In the genomic region with DNA sequence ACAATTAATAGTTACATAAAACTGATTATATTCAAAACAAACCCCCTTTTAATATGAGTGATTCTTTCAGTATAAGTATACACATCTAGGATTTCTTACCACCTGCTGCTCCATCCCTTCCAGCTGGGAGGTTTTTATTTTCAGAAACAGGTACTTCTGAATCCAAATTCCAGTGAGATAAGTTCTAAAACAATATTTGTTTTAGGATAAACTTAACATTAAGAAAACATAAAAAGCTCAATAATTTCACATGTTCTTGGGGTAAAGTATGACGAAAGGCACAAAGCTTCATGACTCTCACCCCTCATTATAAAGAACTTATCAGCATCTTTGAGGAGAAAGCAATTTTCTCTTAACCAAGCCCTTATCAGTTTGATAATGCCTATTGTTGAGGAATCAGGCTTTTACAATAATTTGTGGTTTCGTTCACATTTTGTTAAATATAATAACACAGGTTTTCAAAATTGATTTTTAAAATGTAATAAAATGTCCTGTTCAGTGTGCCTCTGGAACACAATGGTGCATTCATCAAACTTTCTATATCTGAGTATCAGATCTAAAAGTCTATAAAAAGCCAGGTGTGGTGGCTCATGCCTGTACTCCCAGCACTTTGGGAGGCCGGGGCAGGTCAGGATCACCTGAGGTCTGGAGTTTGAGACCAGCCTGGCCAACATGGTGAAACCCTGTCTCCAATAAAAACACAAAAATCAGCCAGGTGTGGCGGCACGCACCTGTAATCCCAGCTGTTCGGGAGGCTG, we compare ENCODE assay signal across 1 cellular context.
TF ChIP-seq lines count a peak whose summit lies in the region.

No MANE protein-coding gene starts in this region.

TF ChIP-seq in HEK293, 187 proteins besides CTCF, POLR2A, EP300 and RAD21 (continued from another document and continues in another):
- TF ChIP-seq, protein P1, sequence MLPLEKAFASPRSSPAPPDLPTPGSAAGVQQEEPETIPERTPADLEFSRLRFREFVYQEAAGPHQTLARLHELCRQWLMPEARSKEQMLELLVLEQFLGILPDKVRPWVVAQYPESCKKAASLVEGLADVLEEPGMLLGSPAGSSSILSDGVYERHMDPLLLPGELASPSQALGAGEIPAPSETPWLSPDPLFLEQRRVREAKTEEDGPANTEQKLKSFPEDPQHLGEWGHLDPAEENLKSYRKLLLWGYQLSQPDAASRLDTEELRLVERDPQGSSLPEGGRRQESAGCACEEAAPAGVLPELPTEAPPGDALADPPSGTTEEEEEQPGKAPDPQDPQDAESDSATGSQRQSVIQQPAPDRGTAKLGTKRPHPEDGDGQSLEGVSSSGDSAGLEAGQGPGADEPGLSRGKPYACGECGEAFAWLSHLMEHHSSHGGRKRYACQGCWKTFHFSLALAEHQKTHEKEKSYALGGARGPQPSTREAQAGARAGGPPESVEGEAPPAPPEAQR (tag by site-specific recombination; IDR thresholded peaks at IDR 0.05): no peak
- TF ChIP-seq KLF10 (tag by site-specific recombination; IDR thresholded peaks at IDR 0.05) (0 out of 2 replicates have a peak, but pooled peaks have one; percentile 13), SETDB1 (IDR thresholded peaks at IDR 0.05; ENCODE audit: insufficient read length, low read length) (no peak), ZBTB8A (tag by site-specific recombination; IDR thresholded peaks at IDR 0.05) (no peak), ZNF654 (tag by site-specific recombination; IDR thresholded peaks at IDR 0.05; ENCODE audit: low read depth) (no peak), HOXA7 (CRISPR knock-in tag; IDR thresholded peaks at IDR 0.05; ENCODE audit: borderline replicate concordance) (no peak), ZNF324 (tag by site-specific recombination; IDR thresholded peaks at IDR 0.05) (no peak), ZNF830 (tag by site-specific recombination; IDR thresholded peaks at IDR 0.05; ENCODE audit: low read depth) (no peak), ZNF16 (tag by site-specific recombination; IDR thresholded peaks at IDR 0.05; ENCODE audit: low read depth) (no peak), REPIN1 (tag by site-specific recombination; IDR thresholded peaks at IDR 0.05; ENCODE audit: low read depth) (no peak), ZNF202 (tag by site-specific recombination; IDR thresholded peaks at IDR 0.05; ENCODE audit: borderline replicate concordance) (no peak), ZBTB7A (tag by site-specific recombination; IDR thresholded peaks at IDR 0.05; ENCODE audit: low read depth) (no peak), HOXC10 (CRISPR knock-in tag; IDR thresholded peaks at IDR 0.05) (no peak), ZNF629 (tag by site-specific recombination; IDR thresholded peaks at IDR 0.05) (no peak), ZNF138 (tag by site-specific recombination; IDR thresholded peaks at IDR 0.05; ENCODE audit: borderline replicate concordance) (no peak), ZNF843 (tag by site-specific recombination; IDR thresholded peaks at IDR 0.05) (peak; percentile 21; the same call in 1 of the 2 replicates), ZXDB (tag by site-specific recombination; IDR thresholded peaks at IDR 0.05) (peak; percentile 44; the same call in 1 of the 2 replicates), ZNF394 (tag by site-specific recombination; IDR thresholded peaks at IDR 0.05; ENCODE audit: borderline replicate concordance) (no peak), ZNF514 (tag by site-specific recombination; IDR thresholded peaks at IDR 0.05) (no peak), ZNF112 (tag by site-specific recombination; IDR thresholded peaks at IDR 0.05) (no peak), EGR2 (tag by site-specific recombination; IDR thresholded peaks at IDR 0.05; ENCODE audit: low read depth) (no peak), ZNF214 (tag by site-specific recombination; IDR thresholded peaks at IDR 0.05; ENCODE audit: borderline replicate concordance) (no peak), FEZF1 (tag by site-specific recombination; IDR thresholded peaks at IDR 0.05) (peak; percentile 40; the same call in 1 of the 2 replicates), SCRT1 (tag by site-specific recombination; IDR thresholded peaks at IDR 0.05; ENCODE audit: borderline replicate concordance) (0 out of 2 replicates have a peak, but pooled peaks have one; percentile 33), ZNF596 (tag by site-specific recombination; IDR thresholded peaks at IDR 0.05) (0 out of 2 replicates have a peak, but pooled peaks have one; percentile 7), ZNF311 (tag by site-specific recombination; IDR thresholded peaks at IDR 0.05; ENCODE audit: borderline replicate concordance) (no peak)
- TF ChIP-seq, protein P2, sequence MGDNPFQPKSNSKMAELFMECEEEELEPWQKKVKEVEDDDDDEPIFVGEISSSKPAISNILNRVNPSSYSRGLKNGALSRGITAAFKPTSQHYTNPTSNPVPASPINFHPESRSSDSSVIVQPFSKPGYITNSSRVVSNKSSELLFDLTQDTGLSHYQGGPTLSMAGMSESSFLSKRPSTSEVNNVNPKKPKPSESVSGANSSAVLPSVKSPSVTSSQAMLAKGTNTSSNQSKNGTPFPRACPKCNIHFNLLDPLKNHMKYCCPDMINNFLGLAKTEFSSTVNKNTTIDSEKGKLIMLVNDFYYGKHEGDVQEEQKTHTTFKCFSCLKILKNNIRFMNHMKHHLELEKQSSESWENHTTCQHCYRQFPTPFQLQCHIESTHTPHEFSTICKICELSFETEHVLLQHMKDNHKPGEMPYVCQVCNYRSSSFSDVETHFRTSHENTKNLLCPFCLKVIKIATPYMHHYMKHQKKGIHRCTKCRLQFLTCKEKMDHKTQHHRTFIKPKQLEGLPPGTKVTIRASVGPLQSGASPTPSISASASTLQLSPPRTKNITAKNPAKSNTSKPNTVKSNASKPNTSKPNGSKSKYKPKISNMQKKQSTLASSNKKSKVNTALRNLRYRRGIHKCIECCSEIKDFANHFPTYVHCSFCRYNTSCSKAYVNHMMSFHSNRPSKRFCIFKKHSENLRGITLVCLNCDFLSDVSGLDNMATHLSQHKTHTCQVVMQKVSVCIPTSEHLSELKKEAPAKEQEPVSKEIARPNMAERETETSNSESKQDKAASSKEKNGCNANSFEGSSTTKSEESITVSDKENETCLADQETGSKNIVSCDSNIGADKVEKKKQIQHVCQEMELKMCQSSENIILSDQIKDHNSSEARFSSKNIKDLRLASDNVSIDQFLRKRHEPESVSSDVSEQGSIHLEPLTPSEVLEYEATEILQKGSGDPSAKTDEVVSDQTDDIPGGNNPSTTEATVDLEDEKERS (tag by site-specific recombination; IDR thresholded peaks at IDR 0.05): no peak
- TF ChIP-seq, protein P3, sequence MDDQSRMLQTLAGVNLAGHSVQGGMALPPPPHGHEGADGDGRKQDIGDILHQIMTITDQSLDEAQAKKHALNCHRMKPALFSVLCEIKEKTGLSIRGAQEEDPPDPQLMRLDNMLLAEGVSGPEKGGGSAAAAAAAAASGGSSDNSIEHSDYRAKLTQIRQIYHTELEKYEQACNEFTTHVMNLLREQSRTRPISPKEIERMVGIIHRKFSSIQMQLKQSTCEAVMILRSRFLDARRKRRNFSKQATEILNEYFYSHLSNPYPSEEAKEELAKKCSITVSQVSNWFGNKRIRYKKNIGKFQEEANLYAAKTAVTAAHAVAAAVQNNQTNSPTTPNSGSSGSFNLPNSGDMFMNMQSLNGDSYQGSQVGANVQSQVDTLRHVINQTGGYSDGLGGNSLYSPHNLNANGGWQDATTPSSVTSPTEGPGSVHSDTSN (CRISPR knock-in tag; IDR thresholded peaks at IDR 0.05): no peak
- TF ChIP-seq, protein P4, sequence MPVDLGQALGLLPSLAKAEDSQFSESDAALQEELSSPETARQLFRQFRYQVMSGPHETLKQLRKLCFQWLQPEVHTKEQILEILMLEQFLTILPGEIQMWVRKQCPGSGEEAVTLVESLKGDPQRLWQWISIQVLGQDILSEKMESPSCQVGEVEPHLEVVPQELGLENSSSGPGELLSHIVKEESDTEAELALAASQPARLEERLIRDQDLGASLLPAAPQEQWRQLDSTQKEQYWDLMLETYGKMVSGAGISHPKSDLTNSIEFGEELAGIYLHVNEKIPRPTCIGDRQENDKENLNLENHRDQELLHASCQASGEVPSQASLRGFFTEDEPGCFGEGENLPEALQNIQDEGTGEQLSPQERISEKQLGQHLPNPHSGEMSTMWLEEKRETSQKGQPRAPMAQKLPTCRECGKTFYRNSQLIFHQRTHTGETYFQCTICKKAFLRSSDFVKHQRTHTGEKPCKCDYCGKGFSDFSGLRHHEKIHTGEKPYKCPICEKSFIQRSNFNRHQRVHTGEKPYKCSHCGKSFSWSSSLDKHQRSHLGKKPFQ (tag by site-specific recombination; IDR thresholded peaks at IDR 0.05): no peak
- TF ChIP-seq, protein P5, sequence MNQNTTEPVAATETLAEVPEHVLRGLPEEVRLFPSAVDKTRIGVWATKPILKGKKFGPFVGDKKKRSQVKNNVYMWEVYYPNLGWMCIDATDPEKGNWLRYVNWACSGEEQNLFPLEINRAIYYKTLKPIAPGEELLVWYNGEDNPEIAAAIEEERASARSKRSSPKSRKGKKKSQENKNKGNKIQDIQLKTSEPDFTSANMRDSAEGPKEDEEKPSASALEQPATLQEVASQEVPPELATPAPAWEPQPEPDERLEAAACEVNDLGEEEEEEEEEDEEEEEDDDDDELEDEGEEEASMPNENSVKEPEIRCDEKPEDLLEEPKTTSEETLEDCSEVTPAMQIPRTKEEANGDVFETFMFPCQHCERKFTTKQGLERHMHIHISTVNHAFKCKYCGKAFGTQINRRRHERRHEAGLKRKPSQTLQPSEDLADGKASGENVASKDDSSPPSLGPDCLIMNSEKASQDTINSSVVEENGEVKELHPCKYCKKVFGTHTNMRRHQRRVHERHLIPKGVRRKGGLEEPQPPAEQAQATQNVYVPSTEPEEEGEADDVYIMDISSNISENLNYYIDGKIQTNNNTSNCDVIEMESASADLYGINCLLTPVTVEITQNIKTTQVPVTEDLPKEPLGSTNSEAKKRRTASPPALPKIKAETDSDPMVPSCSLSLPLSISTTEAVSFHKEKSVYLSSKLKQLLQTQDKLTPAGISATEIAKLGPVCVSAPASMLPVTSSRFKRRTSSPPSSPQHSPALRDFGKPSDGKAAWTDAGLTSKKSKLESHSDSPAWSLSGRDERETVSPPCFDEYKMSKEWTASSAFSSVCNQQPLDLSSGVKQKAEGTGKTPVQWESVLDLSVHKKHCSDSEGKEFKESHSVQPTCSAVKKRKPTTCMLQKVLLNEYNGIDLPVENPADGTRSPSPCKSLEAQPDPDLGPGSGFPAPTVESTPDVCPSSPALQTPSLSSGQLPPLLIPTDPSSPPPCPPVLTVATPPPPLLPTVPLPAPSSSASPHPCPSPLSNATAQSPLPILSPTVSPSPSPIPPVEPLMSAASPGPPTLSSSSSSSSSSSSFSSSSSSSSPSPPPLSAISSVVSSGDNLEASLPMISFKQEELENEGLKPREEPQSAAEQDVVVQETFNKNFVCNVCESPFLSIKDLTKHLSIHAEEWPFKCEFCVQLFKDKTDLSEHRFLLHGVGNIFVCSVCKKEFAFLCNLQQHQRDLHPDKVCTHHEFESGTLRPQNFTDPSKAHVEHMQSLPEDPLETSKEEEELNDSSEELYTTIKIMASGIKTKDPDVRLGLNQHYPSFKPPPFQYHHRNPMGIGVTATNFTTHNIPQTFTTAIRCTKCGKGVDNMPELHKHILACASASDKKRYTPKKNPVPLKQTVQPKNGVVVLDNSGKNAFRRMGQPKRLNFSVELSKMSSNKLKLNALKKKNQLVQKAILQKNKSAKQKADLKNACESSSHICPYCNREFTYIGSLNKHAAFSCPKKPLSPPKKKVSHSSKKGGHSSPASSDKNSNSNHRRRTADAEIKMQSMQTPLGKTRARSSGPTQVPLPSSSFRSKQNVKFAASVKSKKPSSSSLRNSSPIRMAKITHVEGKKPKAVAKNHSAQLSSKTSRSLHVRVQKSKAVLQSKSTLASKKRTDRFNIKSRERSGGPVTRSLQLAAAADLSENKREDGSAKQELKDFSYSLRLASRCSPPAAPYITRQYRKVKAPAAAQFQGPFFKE (tag by site-specific recombination; IDR thresholded peaks at IDR 0.05; ENCODE audit: borderline replicate concordance): no peak
- TF ChIP-seq, protein P6, sequence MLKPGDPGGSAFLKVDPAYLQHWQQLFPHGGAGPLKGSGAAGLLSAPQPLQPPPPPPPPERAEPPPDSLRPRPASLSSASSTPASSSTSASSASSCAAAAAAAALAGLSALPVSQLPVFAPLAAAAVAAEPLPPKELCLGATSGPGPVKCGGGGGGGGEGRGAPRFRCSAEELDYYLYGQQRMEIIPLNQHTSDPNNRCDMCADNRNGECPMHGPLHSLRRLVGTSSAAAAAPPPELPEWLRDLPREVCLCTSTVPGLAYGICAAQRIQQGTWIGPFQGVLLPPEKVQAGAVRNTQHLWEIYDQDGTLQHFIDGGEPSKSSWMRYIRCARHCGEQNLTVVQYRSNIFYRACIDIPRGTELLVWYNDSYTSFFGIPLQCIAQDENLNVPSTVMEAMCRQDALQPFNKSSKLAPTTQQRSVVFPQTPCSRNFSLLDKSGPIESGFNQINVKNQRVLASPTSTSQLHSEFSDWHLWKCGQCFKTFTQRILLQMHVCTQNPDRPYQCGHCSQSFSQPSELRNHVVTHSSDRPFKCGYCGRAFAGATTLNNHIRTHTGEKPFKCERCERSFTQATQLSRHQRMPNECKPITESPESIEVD (tag by site-specific recombination; IDR thresholded peaks at IDR 0.05): peak; percentile 84
- TF ChIP-seq, protein P7, sequence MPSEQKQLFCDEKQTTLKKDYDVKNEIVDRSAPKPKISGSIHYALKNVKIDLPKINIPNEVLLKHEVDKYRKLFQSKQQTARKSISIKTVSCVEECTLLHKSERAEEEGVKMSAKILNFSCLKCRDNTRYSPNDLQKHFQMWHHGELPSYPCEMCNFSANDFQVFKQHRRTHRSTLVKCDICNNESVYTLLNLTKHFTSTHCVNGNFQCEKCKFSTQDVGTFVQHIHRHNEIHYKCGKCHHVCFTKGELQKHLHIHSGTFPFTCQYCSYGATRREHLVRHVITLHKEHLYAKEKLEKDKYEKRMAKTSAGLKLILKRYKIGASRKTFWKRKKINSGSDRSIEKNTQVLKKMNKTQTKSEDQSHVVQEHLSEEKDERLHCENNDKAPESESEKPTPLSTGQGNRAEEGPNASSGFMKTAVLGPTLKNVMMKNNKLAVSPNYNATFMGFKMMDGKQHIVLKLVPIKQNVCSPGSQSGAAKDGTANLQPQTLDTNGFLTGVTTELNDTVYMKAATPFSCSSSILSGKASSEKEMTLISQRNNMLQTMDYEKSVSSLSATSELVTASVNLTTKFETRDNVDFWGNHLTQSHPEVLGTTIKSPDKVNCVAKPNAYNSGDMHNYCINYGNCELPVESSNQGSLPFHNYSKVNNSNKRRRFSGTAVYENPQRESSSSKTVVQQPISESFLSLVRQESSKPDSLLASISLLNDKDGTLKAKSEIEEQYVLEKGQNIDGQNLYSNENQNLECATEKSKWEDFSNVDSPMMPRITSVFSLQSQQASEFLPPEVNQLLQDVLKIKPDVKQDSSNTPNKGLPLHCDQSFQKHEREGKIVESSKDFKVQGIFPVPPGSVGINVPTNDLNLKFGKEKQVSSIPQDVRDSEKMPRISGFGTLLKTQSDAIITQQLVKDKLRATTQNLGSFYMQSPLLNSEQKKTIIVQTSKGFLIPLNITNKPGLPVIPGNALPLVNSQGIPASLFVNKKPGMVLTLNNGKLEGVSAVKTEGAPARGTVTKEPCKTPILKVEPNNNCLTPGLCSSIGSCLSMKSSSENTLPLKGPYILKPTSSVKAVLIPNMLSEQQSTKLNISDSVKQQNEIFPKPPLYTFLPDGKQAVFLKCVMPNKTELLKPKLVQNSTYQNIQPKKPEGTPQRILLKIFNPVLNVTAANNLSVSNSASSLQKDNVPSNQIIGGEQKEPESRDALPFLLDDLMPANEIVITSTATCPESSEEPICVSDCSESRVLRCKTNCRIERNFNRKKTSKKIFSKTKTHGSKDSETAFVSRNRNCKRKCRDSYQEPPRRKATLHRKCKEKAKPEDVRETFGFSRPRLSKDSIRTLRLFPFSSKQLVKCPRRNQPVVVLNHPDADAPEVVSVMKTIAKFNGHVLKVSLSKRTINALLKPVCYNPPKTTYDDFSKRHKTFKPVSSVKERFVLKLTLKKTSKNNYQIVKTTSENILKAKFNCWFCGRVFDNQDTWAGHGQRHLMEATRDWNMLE (tag by site-specific recombination; conservative IDR thresholded peaks at IDR 0.05; ENCODE audit: low read depth): no peak
